In genomic region chr13:112931028-112931934, GRCh38 we compare ENCODE assay signal across 1 cellular context.
TF ChIP-seq lines count a peak whose summit lies in the region.

No MANE protein-coding gene starts in this region.

TF ChIP-seq in HepG2, 621 proteins besides CTCF, POLR2A, EP300 and RAD21 (continued from another document and continues in another):
- TF ChIP-seq ZNF318 (CRISPR knock-in tag; IDR thresholded peaks at IDR 0.05): no peak
- no peak for TF ChIP-seq PLRG1 (conservative IDR thresholded peaks at IDR 0.05)
- TF ChIP-seq ARNTL (CRISPR knock-in tag; IDR thresholded peaks at IDR 0.05): no peak
- no peak for TF ChIP-seq ZBTB40 (IDR thresholded peaks at IDR 0.05)
- 0 out of 2 replicates have a peak, but pooled peaks have one; percentile 28 for TF ChIP-seq ZBTB40 (CRISPR knock-in tag; IDR thresholded peaks at IDR 0.05)
- TF ChIP-seq FOXM1 (CRISPR knock-in tag; IDR thresholded peaks at IDR 0.05): no peak
- peak; percentile 63 for TF ChIP-seq HDAC1 (CRISPR knock-in tag; IDR thresholded peaks at IDR 0.05)
- TF ChIP-seq BHLHE40 (IDR thresholded peaks at IDR 0.05; ENCODE audit: low read length): no peak
- TF ChIP-seq, protein P1, sequence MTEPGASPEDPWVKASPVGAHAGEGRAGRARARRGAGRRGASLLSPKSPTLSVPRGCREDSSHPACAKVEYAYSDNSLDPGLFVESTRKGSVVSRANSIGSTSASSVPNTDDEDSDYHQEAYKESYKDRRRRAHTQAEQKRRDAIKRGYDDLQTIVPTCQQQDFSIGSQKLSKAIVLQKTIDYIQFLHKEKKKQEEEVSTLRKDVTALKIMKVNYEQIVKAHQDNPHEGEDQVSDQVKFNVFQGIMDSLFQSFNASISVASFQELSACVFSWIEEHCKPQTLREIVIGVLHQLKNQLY (CRISPR knock-in tag; IDR thresholded peaks at IDR 0.05): no peak
- TF ChIP-seq ZNF652 (CRISPR knock-in tag; IDR thresholded peaks at IDR 0.05; ENCODE audit: borderline replicate concordance, low read depth): peak; percentile 18; the same call in 1 of the 2 replicates
- TF ChIP-seq ZNF543 (CRISPR knock-in tag; IDR thresholded peaks at IDR 0.05): no peak
- TF ChIP-seq MED8 (CRISPR knock-in tag; IDR thresholded peaks at IDR 0.05; ENCODE audit: insufficient replicate concordance): no peak
- TF ChIP-seq PCBP1 (IDR thresholded peaks at IDR 0.05; ENCODE audit: borderline replicate concordance, low read depth, low read length): no peak
- TF ChIP-seq, protein P2, sequence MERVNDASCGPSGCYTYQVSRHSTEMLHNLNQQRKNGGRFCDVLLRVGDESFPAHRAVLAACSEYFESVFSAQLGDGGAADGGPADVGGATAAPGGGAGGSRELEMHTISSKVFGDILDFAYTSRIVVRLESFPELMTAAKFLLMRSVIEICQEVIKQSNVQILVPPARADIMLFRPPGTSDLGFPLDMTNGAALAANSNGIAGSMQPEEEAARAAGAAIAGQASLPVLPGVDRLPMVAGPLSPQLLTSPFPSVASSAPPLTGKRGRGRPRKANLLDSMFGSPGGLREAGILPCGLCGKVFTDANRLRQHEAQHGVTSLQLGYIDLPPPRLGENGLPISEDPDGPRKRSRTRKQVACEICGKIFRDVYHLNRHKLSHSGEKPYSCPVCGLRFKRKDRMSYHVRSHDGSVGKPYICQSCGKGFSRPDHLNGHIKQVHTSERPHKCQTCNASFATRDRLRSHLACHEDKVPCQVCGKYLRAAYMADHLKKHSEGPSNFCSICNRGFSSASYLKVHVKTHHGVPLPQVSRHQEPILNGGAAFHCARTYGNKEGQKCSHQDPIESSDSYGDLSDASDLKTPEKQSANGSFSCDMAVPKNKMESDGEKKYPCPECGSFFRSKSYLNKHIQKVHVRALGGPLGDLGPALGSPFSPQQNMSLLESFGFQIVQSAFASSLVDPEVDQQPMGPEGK (CRISPR knock-in tag; IDR thresholded peaks at IDR 0.05): no peak
- TF ChIP-seq RXRB (CRISPR knock-in tag; IDR thresholded peaks at IDR 0.05; ENCODE audit: borderline replicate concordance): no peak
- TF ChIP-seq ZNF691 (CRISPR knock-in tag; IDR thresholded peaks at IDR 0.05; ENCODE audit: borderline replicate concordance, low read depth): 0 out of 2 replicates have a peak, but pooled peaks have one; percentile 20
- no peak for TF ChIP-seq ZNF788 (CRISPR knock-in tag; IDR thresholded peaks at IDR 0.05; ENCODE audit: borderline replicate concordance)
- TF ChIP-seq KLF15 (CRISPR knock-in tag; IDR thresholded peaks at IDR 0.05; ENCODE audit: borderline replicate concordance): no peak
- no peak for TF ChIP-seq KDM4B (CRISPR knock-in tag; IDR thresholded peaks at IDR 0.05)
- no peak for TF ChIP-seq NFE2L2 (IDR thresholded peaks at IDR 0.05; ENCODE audit: low read length)
- TF ChIP-seq FOXK2 (IDR thresholded peaks at IDR 0.05): no peak
- TF ChIP-seq ZBTB37 (CRISPR knock-in tag; IDR thresholded peaks at IDR 0.05): no peak
- TF ChIP-seq, protein P3, sequence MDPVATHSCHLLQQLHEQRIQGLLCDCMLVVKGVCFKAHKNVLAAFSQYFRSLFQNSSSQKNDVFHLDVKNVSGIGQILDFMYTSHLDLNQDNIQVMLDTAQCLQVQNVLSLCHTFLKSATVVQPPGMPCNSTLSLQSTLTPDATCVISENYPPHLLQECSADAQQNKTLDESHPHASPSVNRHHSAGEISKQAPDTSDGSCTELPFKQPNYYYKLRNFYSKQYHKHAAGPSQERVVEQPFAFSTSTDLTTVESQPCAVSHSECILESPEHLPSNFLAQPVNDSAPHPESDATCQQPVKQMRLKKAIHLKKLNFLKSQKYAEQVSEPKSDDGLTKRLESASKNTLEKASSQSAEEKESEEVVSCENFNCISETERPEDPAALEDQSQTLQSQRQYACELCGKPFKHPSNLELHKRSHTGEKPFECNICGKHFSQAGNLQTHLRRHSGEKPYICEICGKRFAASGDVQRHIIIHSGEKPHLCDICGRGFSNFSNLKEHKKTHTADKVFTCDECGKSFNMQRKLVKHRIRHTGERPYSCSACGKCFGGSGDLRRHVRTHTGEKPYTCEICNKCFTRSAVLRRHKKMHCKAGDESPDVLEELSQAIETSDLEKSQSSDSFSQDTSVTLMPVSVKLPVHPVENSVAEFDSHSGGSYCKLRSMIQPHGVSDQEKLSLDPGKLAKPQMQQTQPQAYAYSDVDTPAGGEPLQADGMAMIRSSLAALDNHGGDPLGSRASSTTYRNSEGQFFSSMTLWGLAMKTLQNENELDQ (CRISPR knock-in tag; IDR thresholded peaks at IDR 0.05; ENCODE audit: borderline replicate concordance): no peak
- no peak for TF ChIP-seq LRRFIP1 (CRISPR knock-in tag; conservative IDR thresholded peaks at IDR 0.05)
